In genomic region chr3:48915296-48915695, GRCh38 we compare ENCODE assay signal across 1 cellular context.
TF ChIP-seq lines count a peak whose summit lies in the region.

No MANE protein-coding gene starts in this region.

TF ChIP-seq in HepG2, 621 proteins besides CTCF, POLR2A, EP300 and RAD21 (continued from another document):
- TF ChIP-seq HBP1 (CRISPR knock-in tag; IDR thresholded peaks at IDR 0.05; ENCODE audit: low read depth) (no peak), AHR (CRISPR knock-in tag; IDR thresholded peaks at IDR 0.05) (no peak), TEAD2 (CRISPR knock-in tag; IDR thresholded peaks at IDR 0.05) (no peak), ZNF644 (CRISPR knock-in tag; IDR thresholded peaks at IDR 0.05; ENCODE audit: low read depth) (no peak), RXRB (CRISPR knock-in tag; IDR thresholded peaks at IDR 0.05; ENCODE audit: borderline replicate concordance) (no peak), SP2 (CRISPR knock-in tag; IDR thresholded peaks at IDR 0.05) (no peak)
- TF ChIP-seq, protein P1, sequence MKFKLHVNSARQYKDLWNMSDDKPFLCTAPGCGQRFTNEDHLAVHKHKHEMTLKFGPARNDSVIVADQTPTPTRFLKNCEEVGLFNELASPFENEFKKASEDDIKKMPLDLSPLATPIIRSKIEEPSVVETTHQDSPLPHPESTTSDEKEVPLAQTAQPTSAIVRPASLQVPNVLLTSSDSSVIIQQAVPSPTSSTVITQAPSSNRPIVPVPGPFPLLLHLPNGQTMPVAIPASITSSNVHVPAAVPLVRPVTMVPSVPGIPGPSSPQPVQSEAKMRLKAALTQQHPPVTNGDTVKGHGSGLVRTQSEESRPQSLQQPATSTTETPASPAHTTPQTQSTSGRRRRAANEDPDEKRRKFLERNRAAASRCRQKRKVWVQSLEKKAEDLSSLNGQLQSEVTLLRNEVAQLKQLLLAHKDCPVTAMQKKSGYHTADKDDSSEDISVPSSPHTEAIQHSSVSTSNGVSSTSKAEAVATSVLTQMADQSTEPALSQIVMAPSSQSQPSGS (CRISPR knock-in tag; IDR thresholded peaks at IDR 0.05): no peak
- TF ChIP-seq, protein P2, sequence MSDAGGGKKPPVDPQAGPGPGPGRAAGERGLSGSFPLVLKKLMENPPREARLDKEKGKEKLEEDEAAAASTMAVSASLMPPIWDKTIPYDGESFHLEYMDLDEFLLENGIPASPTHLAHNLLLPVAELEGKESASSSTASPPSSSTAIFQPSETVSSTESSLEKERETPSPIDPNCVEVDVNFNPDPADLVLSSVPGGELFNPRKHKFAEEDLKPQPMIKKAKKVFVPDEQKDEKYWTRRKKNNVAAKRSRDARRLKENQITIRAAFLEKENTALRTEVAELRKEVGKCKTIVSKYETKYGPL (CRISPR knock-in tag; IDR thresholded peaks at IDR 0.05): no peak
